1 cellular context compared by ENCODE assay signal in the genomic region with DNA sequence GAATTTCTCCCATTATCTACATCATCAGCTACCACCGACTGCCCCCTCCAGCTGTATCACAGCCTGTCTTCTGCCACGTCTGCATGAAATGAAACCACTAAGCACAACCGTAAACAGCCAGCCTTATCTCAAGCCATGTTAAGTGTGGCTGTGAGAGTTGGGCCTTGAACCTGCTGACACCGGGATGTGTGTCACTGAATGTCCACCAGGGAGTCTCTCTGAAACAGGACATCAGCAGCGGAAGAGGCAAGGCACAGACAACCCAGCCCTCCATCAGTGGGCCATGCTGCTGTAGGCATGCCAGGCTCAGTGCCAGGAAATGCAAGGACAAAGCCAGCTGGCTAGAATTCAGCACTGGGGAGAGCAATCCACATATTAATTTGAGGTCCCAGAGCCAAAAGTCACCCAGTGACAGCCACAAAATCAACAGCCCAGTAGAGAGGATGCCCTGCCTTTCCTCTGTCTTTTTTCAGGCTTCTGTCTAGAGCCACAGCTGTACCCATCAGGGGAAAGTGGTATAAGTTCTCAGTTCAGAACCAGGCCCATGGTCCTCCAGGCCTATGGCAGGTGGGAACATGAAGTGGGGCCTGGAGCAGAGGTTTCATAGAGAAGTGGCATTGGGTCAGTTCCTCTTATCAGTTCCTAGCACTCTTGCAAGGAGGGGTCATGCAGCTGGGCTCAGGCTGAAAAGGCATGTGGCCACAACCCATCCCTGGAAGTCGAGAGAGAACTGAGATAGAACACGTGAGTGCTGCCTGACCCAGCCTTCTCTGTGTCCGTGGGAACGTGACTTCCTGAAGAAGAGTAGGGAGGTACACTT.
TF ChIP-seq lines count a peak whose summit lies in the region.

No MANE protein-coding gene starts in this region.

TF ChIP-seq in K562, 482 proteins besides CTCF, POLR2A, EP300 and RAD21 (continued from another document and continues in another):
- TF ChIP-seq NR2F6 (CRISPR knock-in tag; IDR thresholded peaks at IDR 0.05), result no peak
- TF ChIP-seq ZFP30 (CRISPR knock-in tag; IDR thresholded peaks at IDR 0.05; ENCODE audit: borderline replicate concordance), result no peak
- no peak for TF ChIP-seq RHOXF2B (CRISPR knock-in tag; conservative IDR thresholded peaks at IDR 0.05)
- no peak for TF ChIP-seq XRCC5 (IDR thresholded peaks at IDR 0.05; ENCODE audit: low read depth, low read length)
- TF ChIP-seq ZNF785 (CRISPR knock-in tag; IDR thresholded peaks at IDR 0.05), result no peak
- TF ChIP-seq GTF2E2 (tag; IDR thresholded peaks at IDR 0.05), result no peak
- TF ChIP-seq KLF10 (CRISPR knock-in tag; IDR thresholded peaks at IDR 0.05), result no peak
- TF ChIP-seq KLF1 (tag; IDR thresholded peaks at IDR 0.05), result no peak
- TF ChIP-seq RCOR1 (IDR thresholded peaks at IDR 0.05; ENCODE audit: borderline replicate concordance in 1 of 2, low read depth in 2 of 2, low read length in 2 of 2), result peak in 1 of 2 experiments; percentile 78; a peak in 1 of 4 replicates
- TF ChIP-seq FOXM1 (IDR thresholded peaks at IDR 0.05; ENCODE audit: low read depth), result no peak
- no peak for TF ChIP-seq FOXM1 (CRISPR knock-in tag; IDR thresholded peaks at IDR 0.05; ENCODE audit: low read depth)
- no peak for TF ChIP-seq NCOA2 (IDR thresholded peaks at IDR 0.05; ENCODE audit: partially characterized antibody in 2 of 2)
- TF ChIP-seq, protein P1, sequence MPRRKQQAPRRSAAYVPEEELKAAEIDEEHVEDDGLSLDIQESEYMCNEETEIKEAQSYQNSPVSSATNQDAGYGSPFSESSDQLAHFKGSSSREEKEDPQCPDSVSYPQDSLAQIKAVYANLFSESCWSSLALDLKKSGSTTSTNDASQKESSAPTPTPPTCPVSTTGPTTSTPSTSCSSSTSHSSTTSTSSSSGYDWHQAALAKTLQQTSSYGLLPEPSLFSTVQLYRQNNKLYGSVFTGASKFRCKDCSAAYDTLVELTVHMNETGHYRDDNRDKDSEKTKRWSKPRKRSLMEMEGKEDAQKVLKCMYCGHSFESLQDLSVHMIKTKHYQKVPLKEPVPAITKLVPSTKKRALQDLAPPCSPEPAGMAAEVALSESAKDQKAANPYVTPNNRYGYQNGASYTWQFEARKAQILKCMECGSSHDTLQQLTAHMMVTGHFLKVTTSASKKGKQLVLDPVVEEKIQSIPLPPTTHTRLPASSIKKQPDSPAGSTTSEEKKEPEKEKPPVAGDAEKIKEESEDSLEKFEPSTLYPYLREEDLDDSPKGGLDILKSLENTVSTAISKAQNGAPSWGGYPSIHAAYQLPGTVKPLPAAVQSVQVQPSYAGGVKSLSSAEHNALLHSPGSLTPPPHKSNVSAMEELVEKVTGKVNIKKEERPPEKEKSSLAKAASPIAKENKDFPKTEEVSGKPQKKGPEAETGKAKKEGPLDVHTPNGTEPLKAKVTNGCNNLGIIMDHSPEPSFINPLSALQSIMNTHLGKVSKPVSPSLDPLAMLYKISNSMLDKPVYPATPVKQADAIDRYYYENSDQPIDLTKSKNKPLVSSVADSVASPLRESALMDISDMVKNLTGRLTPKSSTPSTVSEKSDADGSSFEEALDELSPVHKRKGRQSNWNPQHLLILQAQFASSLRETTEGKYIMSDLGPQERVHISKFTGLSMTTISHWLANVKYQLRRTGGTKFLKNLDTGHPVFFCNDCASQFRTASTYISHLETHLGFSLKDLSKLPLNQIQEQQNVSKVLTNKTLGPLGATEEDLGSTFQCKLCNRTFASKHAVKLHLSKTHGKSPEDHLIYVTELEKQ (CRISPR knock-in tag; IDR thresholded peaks at IDR 0.05), result no peak
- TF ChIP-seq COPS2 (conservative IDR thresholded peaks at IDR 0.05), result no peak
- TF ChIP-seq, protein P2, sequence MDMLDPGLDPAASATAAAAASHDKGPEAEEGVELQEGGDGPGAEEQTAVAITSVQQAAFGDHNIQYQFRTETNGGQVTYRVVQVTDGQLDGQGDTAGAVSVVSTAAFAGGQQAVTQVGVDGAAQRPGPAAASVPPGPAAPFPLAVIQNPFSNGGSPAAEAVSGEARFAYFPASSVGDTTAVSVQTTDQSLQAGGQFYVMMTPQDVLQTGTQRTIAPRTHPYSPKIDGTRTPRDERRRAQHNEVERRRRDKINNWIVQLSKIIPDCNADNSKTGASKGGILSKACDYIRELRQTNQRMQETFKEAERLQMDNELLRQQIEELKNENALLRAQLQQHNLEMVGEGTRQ (CRISPR knock-in tag; IDR thresholded peaks at IDR 0.05), result peak; percentile 66
- no peak for TF ChIP-seq ZNF551 (CRISPR knock-in tag; IDR thresholded peaks at IDR 0.05)
- TF ChIP-seq KAT2B (IDR thresholded peaks at IDR 0.05; ENCODE audit: low read depth, low read length), result no peak
- no peak for TF ChIP-seq ZNF347 (CRISPR knock-in tag; IDR thresholded peaks at IDR 0.05; ENCODE audit: low read depth)
- no peak; a peak in 1 of 4 replicates for TF ChIP-seq ZNF318 (IDR thresholded peaks at IDR 0.05; ENCODE audit: borderline replicate concordance in 1 of 2, low read depth in 1 of 2)
- peak; percentile 35 for TF ChIP-seq ZFP36 (IDR thresholded peaks at IDR 0.05; ENCODE audit: low read depth, low read length, partially characterized antibody)
- no peak for TF ChIP-seq PHTF2 (CRISPR knock-in tag; IDR thresholded peaks at IDR 0.05)
- TF ChIP-seq ERF (CRISPR knock-in tag; IDR thresholded peaks at IDR 0.05), result no peak
- no peak for TF ChIP-seq TFAM (CRISPR knock-in tag; conservative IDR thresholded peaks at IDR 0.05)
- TF ChIP-seq HMG20B (CRISPR knock-in tag; IDR thresholded peaks at IDR 0.05), result no peak
- TF ChIP-seq FOXK1 (CRISPR knock-in tag; IDR thresholded peaks at IDR 0.05; ENCODE audit: borderline replicate concordance), result no peak
- TF ChIP-seq SRF (CRISPR knock-in tag; IDR thresholded peaks at IDR 0.05), result peak in 1 of 2 experiments; percentile 45; a peak in 1 of 4 replicates
- no peak for TF ChIP-seq ZNF695 (CRISPR knock-in tag; IDR thresholded peaks at IDR 0.05)
- TF ChIP-seq MEIS2 (IDR thresholded peaks at IDR 0.05; ENCODE audit: partially characterized antibody), result peak; percentile 37
- peak; percentile 41; the same call in 1 of the 2 replicates for TF ChIP-seq STAT5A (IDR thresholded peaks at IDR 0.05; ENCODE audit: borderline replicate concordance, low read length)
- peak; percentile 41; the same call in 1 of the 2 replicates for TF ChIP-seq LEF1 (IDR thresholded peaks at IDR 0.05)
- TF ChIP-seq NCOR1 (IDR thresholded peaks at IDR 0.05), result peak; percentile 68
- no peak for TF ChIP-seq TBP (optimal IDR thresholded peaks at IDR 0.05; ENCODE audit: low read depth, low read length)
- no peak for TF ChIP-seq ELF2 (CRISPR knock-in tag; IDR thresholded peaks at IDR 0.05)
- TF ChIP-seq CBFA2T2 (conservative IDR thresholded peaks at IDR 0.05), result peak; percentile 82
- no peak for TF ChIP-seq ARHGAP35 (IDR thresholded peaks at IDR 0.05; ENCODE audit: partially characterized antibody)
- TF ChIP-seq FOSL1 (tag; conservative IDR thresholded peaks at IDR 0.05), result no peak
- TF ChIP-seq CHD1 (IDR thresholded peaks at IDR 0.05; ENCODE audit: low read length), result no peak
- TF ChIP-seq, protein P3, sequence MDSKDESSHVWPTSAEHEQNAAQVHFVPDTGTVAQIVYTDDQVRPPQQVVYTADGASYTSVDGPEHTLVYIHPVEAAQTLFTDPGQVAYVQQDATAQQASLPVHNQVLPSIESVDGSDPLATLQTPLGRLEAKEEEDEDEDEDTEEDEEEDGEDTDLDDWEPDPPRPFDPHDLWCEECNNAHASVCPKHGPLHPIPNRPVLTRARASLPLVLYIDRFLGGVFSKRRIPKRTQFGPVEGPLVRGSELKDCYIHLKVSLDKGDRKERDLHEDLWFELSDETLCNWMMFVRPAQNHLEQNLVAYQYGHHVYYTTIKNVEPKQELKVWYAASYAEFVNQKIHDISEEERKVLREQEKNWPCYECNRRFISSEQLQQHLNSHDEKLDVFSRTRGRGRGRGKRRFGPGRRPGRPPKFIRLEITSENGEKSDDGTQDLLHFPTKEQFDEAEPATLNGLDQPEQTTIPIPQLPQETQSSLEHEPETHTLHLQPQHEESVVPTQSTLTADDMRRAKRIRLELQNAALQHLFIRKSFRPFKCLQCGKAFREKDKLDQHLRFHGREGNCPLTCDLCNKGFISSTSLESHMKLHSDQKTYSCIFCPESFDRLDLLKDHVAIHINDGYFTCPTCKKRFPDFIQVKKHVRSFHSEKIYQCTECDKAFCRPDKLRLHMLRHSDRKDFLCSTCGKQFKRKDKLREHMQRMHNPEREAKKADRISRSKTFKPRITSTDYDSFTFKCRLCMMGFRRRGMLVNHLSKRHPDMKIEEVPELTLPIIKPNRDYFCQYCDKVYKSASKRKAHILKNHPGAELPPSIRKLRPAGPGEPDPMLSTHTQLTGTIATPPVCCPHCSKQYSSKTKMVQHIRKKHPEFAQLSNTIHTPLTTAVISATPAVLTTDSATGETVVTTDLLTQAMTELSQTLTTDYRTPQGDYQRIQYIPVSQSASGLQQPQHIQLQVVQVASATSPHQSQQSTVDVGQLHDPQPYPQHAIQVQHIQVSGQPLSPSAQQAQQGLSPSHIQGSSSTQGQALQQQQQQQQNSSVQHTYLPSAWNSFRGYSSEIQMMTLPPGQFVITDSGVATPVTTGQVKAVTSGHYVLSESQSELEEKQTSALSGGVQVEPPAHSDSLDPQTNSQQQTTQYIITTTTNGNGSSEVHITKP (IDR thresholded peaks at IDR 0.05; ENCODE audit: partially characterized antibody), result no peak
- no peak for TF ChIP-seq HEY1 (CRISPR knock-in tag; IDR thresholded peaks at IDR 0.05; ENCODE audit: borderline replicate concordance)
- TF ChIP-seq FOXJ3 (CRISPR knock-in tag; IDR thresholded peaks at IDR 0.05), result no peak
- peak; percentile 80 for TF ChIP-seq TCF3 (CRISPR knock-in tag; IDR thresholded peaks at IDR 0.05)
- TF ChIP-seq, protein P4, sequence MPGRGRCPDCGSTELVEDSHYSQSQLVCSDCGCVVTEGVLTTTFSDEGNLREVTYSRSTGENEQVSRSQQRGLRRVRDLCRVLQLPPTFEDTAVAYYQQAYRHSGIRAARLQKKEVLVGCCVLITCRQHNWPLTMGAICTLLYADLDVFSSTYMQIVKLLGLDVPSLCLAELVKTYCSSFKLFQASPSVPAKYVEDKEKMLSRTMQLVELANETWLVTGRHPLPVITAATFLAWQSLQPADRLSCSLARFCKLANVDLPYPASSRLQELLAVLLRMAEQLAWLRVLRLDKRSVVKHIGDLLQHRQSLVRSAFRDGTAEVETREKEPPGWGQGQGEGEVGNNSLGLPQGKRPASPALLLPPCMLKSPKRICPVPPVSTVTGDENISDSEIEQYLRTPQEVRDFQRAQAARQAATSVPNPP (IDR thresholded peaks at IDR 0.05; ENCODE audit: borderline replicate concordance, insufficient read depth, insufficient read length), result no peak
- TF ChIP-seq ARID1B (IDR thresholded peaks at IDR 0.05), result peak; percentile 71
- no peak for TF ChIP-seq MEF2A (IDR thresholded peaks at IDR 0.05; ENCODE audit: control insufficient read depth, low read depth, low read length)
- no peak for TF ChIP-seq KHSRP (IDR thresholded peaks at IDR 0.05)
- TF ChIP-seq CAMTA2 (CRISPR knock-in tag; conservative IDR thresholded peaks at IDR 0.05), result no peak
- TF ChIP-seq TEAD1 (CRISPR knock-in tag; IDR thresholded peaks at IDR 0.05), result no peak
- TF ChIP-seq FOXA3 (CRISPR knock-in tag; conservative IDR thresholded peaks at IDR 0.05 in 1 of 2, IDR thresholded peaks at IDR 0.05 in 1 of 2), result 0 out of 4 replicates have a peak, but pooled peaks of 1 of the 2 experiments have one; percentile 40
